18 cellular contexts compared by ENCODE assay signal in the genomic region with DNA sequence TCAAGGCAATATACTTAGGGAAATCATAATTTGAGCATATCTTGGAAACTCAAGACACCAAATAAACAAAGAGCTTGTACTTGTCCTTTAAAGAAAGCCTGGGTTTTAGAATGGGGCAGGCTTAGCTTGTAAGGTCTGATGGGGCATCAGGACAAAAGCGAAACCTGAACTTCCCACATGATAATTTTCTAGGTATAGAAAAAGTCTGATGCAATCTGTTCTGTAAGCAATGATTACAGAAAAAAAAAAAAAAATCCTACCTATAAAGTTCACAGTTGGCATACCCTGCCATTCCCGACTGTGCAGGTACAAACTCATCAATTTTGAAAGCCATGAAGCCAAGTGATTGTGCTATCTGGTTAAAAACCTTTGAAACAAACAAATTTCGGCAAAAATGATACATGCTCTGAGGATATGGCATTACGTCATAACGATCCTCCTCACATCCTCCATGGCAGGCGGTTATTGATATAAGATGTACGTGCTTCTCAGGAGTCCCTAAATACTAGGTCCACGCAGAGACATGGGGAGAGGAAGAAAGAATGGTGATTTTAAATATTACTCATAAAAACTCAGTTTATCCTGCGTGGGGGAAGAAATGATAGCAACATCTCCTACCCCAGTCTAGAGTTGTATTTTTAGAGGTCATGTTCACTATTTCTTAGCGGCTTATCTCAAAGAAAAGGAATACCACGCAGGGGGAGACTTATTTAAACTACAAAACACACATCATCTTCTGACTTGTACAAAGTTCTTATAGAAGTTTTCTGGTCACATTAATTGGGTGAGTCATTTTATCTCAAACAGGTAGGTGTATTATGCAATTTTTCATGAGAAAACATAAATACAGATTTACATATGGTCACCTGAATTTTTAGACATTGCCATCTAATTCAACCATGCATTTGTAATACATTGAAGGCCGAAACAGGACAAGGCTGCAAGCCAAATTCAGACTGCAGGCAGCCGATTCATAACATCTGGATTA. TPM values are rescaled to one million over a fixed set of nuclear protein-coding genes. Genes with fewer than 3 reads are reported as not detected.
DNase-seq lines count a peak whose midpoint lies in the region; ATAC-seq and TF ChIP-seq lines count a peak whose summit lies in the region.
"Had no signal": no experiment of that assay in that cellular context is flagged by ENCODE, and none has a peak within 500 bp of the region (broad histone marks: within the 10 kb centered on the region; RNA-seq: fewer than 3 reads in every experiment).

No MANE protein-coding gene starts in this region.

- H3K9ac ChIP-seq in MM.1S (ENCODE audit: low read length) = no peak overlapping the region
- H3K9ac ChIP-seq: parathyroid adenoma had no signal

- H3K9me3 Mint-ChIP-seq in T-helper 2 cell treated with Interferon-gamma antibody and Interleukin-4, amounts not matched to agents 5 μg/mL and 100 μg/mL, for 36 hours = no peaks in the 10 kb centered on the region
- H3K9me3 Mint-ChIP-seq in activated T-helper 2 cell treated with anti-CD3 and anti-CD28 coated beads, Interferon-gamma antibody, Interleukin-2, Interleukin-4, amounts not matched to agents 10 μg/mL and 5 μg/mL and 100 μg/mL, durations not matched to agents 14 hours and 24 hours and 36 hours = no peaks in the 10 kb centered on the region
- no peaks in the 10 kb centered on the region for H3K9me3 Mint-ChIP-seq in nephron
- H3K9me3 Mint-ChIP-seq: activated naive CD4-positive, alpha-beta T cell treated with anti-CD3 and anti-CD28 coated beads for 36 hours had no signal

- ATAC-seq in HG02973 (IDR thresholded peaks at IDR 0.05; ENCODE audit: unreplicated experiment) = no peak

- intact Hi-C loops in activated T-helper 2 cell treated with anti-CD3 and anti-CD28 coated beads, Interferon-gamma antibody, Interleukin-2, Interleukin-4, amounts not matched to agents 10 μg/mL and 5 μg/mL and 100 μg/mL, durations not matched to agents 14 hours and 24 hours and 36 hours (cut with micrococcal nuclease) = no loop called here

- peaks cover 79% of the 10 kb centered on the region for H3K4me1 Mint-ChIP-seq in T-helper 2 cell treated with Interferon-gamma antibody and Interleukin-4, amounts not matched to agents 5 μg/mL and 100 μg/mL, for 36 hours (ENCODE audit: low read depth)
- peaks cover 79% of the 10 kb centered on the region for H3K4me1 Mint-ChIP-seq in activated T-helper 2 cell treated with anti-CD3 and anti-CD28 coated beads, Interferon-gamma antibody, Interleukin-2, Interleukin-4, amounts not matched to agents 10 μg/mL and 5 μg/mL and 100 μg/mL, durations not matched to agents 14 hours and 24 hours and 36 hours (ENCODE audit: low read depth)
- H3K4me1 Mint-ChIP-seq in nephron = peaks cover 48% of the 10 kb centered on the region

- DNase-seq in T-helper 2 cell treated with Interferon-gamma antibody and Interleukin-4, amounts not matched to agents 5 μg/mL and 100 μg/mL, for 36 hours (ENCODE audit: low spot score) = no peak
- DNase-seq in T-helper 2 cell = no peak
- no peak for DNase-seq in MM.1S
- DNase-seq in activated T-helper 2 cell treated with anti-CD3 and anti-CD28 coated beads, Interferon-gamma antibody, Interleukin-2, Interleukin-4, amounts not matched to agents 10 μg/mL and 5 μg/mL and 100 μg/mL, durations not matched to agents 14 hours and 24 hours and 36 hours (ENCODE audit: low spot score) = no peak
- DNase-seq in NCI-H226 = no peak
- DNase-seq in NCI-H1417 treated with DMSO at 0.1 percent for 48 hours (lab: John Stamatoyannopoulos, UW) = no peak
- DNase-seq: ACHN; activated naive CD4-positive, alpha-beta T cell treated with anti-CD3 and anti-CD28 coated beads for 36 hours; GOT3; islet precursor cell; NCI-H1048; NCI-H446; RPMI8226; testis had no signal

- H3K36me3 ChIP-seq in MM.1S (replicated peaks; ENCODE audit: insufficient read depth, low read length) = no peaks in the 10 kb centered on the region
- H3K36me3 ChIP-seq: cardiac muscle cell had no signal

- 0 out of 2 replicates have a peak overlapping the region, but pooled peaks have one; percentile 2 for H3K4me2 ChIP-seq in MM.1S (ENCODE audit: low read depth, low read length)

- no peaks in the 10 kb centered on the region for H3K27me3 ChIP-seq in MM.1S (replicated peaks; ENCODE audit: insufficient read depth, low read length)
- H3K27me3 ChIP-seq: testis had no signal

- no peaks in the 10 kb centered on the region for H3K9me3 ChIP-seq in MM.1S (replicated peaks; ENCODE audit: insufficient read depth, low read length)
- H3K9me3 ChIP-seq: testis had no signal

- H4K20me1 ChIP-seq in MM.1S (ENCODE audit: insufficient read depth, low read length) = no peaks in the 10 kb centered on the region

- H2AFZ ChIP-seq in MM.1S (ENCODE audit: low read length) = no peak overlapping the region
- H2AFZ ChIP-seq: parathyroid adenoma had no signal

- peaks cover 6% of the 10 kb centered on the region for H3K36me3 Mint-ChIP-seq in T-helper 2 cell treated with Interferon-gamma antibody and Interleukin-4, amounts not matched to agents 5 μg/mL and 100 μg/mL, for 36 hours (ENCODE audit: low read depth)
- H3K36me3 Mint-ChIP-seq in activated T-helper 2 cell treated with anti-CD3 and anti-CD28 coated beads, Interferon-gamma antibody, Interleukin-2, Interleukin-4, amounts not matched to agents 10 μg/mL and 5 μg/mL and 100 μg/mL, durations not matched to agents 14 hours and 24 hours and 36 hours (ENCODE audit: low read depth) = peaks cover 16% of the 10 kb centered on the region
- H3K36me3 Mint-ChIP-seq in nephron (ENCODE audit: low read depth) = no peaks in the 10 kb centered on the region

- peak overlapping the region; percentile 47 for H3K4me3 Mint-ChIP-seq in T-helper 2 cell treated with Interferon-gamma antibody and Interleukin-4, amounts not matched to agents 5 μg/mL and 100 μg/mL, for 36 hours
- no peak overlapping the region for H3K4me3 Mint-ChIP-seq in activated T-helper 2 cell treated with anti-CD3 and anti-CD28 coated beads, Interferon-gamma antibody, Interleukin-2, Interleukin-4, amounts not matched to agents 10 μg/mL and 5 μg/mL and 100 μg/mL, durations not matched to agents 14 hours and 24 hours and 36 hours (ENCODE audit: low read depth)
- H3K4me3 Mint-ChIP-seq in nephron = no peak overlapping the region
- H3K4me3 Mint-ChIP-seq: activated naive CD4-positive, alpha-beta T cell treated with anti-CD3 and anti-CD28 coated beads for 36 hours had no signal

- H3F3A ChIP-seq in MM.1S (ENCODE audit: insufficient read depth, low read length) = peaks cover 18% of the 10 kb centered on the region

- peak overlapping the region; percentile 20 for H3K27ac Mint-ChIP-seq in T-helper 2 cell treated with Interferon-gamma antibody and Interleukin-4, amounts not matched to agents 5 μg/mL and 100 μg/mL, for 36 hours
- peak overlapping the region; percentile 30 for H3K27ac Mint-ChIP-seq in activated T-helper 2 cell treated with anti-CD3 and anti-CD28 coated beads, Interferon-gamma antibody, Interleukin-2, Interleukin-4, amounts not matched to agents 10 μg/mL and 5 μg/mL and 100 μg/mL, durations not matched to agents 14 hours and 24 hours and 36 hours
- H3K27ac Mint-ChIP-seq in nephron = peak overlapping the region; percentile 44 to 99 (median 71)
- H3K27ac Mint-ChIP-seq: activated naive CD4-positive, alpha-beta T cell treated with anti-CD3 and anti-CD28 coated beads for 36 hours had no signal

- peaks cover 20% of the 10 kb centered on the region for H3K79me2 ChIP-seq in MM.1S (ENCODE audit: low read length)
- H3K79me2 ChIP-seq: parathyroid adenoma had no signal

- H3K27ac ChIP-seq in MM.1S (ENCODE audit: low read length) = no peak overlapping the region
- H3K27ac ChIP-seq: cardiac muscle cell, parathyroid adenoma had no signal

- peaks cover 25% of the 10 kb centered on the region for H3K27me3 Mint-ChIP-seq in T-helper 2 cell treated with Interferon-gamma antibody and Interleukin-4, amounts not matched to agents 5 μg/mL and 100 μg/mL, for 36 hours (ENCODE audit: low read depth)
- H3K27me3 Mint-ChIP-seq in activated T-helper 2 cell treated with anti-CD3 and anti-CD28 coated beads, Interferon-gamma antibody, Interleukin-2, Interleukin-4, amounts not matched to agents 10 μg/mL and 5 μg/mL and 100 μg/mL, durations not matched to agents 14 hours and 24 hours and 36 hours (ENCODE audit: low read depth) = peaks cover 6% of the 10 kb centered on the region
- peaks cover 3% of the 10 kb centered on the region for H3K27me3 Mint-ChIP-seq in nephron (ENCODE audit: low read depth)

- TF ChIP-seq CTCF in MM.1S (IDR thresholded peaks at IDR 0.05; ENCODE audit: low read length) (no peak), nephron (IDR thresholded peaks at IDR 0.05; ENCODE audit: unreplicated experiment in 3 of 3) (no peak)

- H3K9me2 ChIP-seq in MM.1S (replicated peaks; ENCODE audit: insufficient read depth, low read length) = no peaks in the 10 kb centered on the region

- H3K4me3 ChIP-seq in MM.1S (ENCODE audit: low read length) = no peak overlapping the region
- H3K4me3 ChIP-seq: cardiac muscle cell, testis had no signal

- peaks cover 28% of the 10 kb centered on the region for H3K4me1 ChIP-seq in MM.1S (ENCODE audit: low read length)
- H3K4me1 ChIP-seq: parathyroid adenoma had no signal

RNA-seq across cellular contexts. Expression of a gene that starts 27.0 kb away (rescaled TPM):
- 17.7 TPM in 2 replicates for total RNA-seq in activated T-helper 2 cell treated with anti-CD3 and anti-CD28 coated beads, Interferon-gamma antibody, Interleukin-2, Interleukin-4, amounts not matched to agents 10 μg/mL and 5 μg/mL and 100 μg/mL, durations not matched to agents 14 hours and 24 hours and 36 hours

Comparison
In these comparisons a context has a peak if more than half of its experiments do, and no peak if none do; other contexts are left out.
1. H3K27ac Mint-ChIP-seq: peak in every context shown above with its lines; median percentile 71 in nephron; 30 in activated T-helper 2 cell treated with anti-CD3 and anti-CD28 coated beads, Interferon-gamma antibody, Interleukin-2, Interleukin-4, amounts not matched to agents 10 μg/mL and 5 μg/mL and 100 μg/mL, durations not matched to agents 14 hours and 24 hours and 36 hours; 20 in T-helper 2 cell treated with Interferon-gamma antibody and Interleukin-4, amounts not matched to agents 5 μg/mL and 100 μg/mL, for 36 hours.